ENCODE assay signal across 10 cellular contexts in the genomic region with DNA sequence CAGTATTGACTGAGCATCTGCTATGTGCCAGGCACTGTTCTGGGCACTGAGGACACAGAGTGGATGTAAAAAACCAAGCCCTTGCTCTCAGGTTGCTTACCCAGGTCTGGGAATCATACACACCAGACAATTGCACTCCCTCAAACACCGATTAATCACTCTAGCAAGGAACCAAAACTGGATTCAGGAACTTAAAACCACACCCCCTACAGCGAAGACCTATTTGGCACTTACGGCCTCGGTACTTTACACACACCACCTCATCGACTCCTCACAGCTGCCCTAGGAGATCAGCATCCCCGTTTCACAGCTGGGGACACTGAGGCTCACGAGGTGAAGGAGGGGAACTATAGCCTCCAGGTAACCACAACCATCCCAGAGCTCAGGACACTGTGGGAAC. TPM values are rescaled to one million over a fixed set of nuclear protein-coding genes. Genes with fewer than 3 reads are reported as not detected.
DNase-seq lines count a peak whose midpoint lies in the region; ATAC-seq, FAIRE-seq and TF ChIP-seq lines count a peak whose summit lies in the region.
"Had no signal": no experiment of that assay in that cellular context is flagged by ENCODE, and none has a peak within 500 bp of the region (broad histone marks: within the 10 kb centered on the region; RNA-seq: fewer than 3 reads in every experiment).

No MANE protein-coding gene starts in this region.

- H3K4me3 Mint-ChIP-seq in IgD-negative memory B cell (peak overlapping the region; percentile 79 to 97 (median 88)), mesothelial cell of epicardium (peak overlapping the region; percentile 51)

- H3K79me2 ChIP-seq in mammary epithelial cell (ENCODE audit: insufficient read depth, low read length): peaks cover 64% of the 10 kb centered on the region

- peak overlapping the region; percentile 79 for H3K4me2 ChIP-seq in A549
- peak overlapping the region; percentile 73 for H3K4me2 ChIP-seq in mammary epithelial cell (ENCODE audit: insufficient read depth, low read depth, low read length)

- H3K36me3 Mint-ChIP-seq in IgD-negative memory B cell (peaks cover 2% of the 10 kb centered on the region), mesothelial cell of epicardium (no peaks in the 10 kb centered on the region)

- no TSS peak for BruUV-seq in mammary epithelial cell (replicated peaks; lab: Mats Ljungman, UMichigan)

- H3K4me3 ChIP-seq in A549: no peak overlapping the region
- peak overlapping the region; percentile 77 to 86 (median 83) for H3K4me3 ChIP-seq in mammary epithelial cell (replicated peaks in 1 of 3; ENCODE audit: insufficient read depth in 1 of 3, low read depth in 2 of 3, low read length in 3 of 3)

- no peak for TF ChIP-seq POLR2A in A549 (IDR thresholded peaks at IDR 0.05; ENCODE audit: low read length)

- no peak overlapping the region for H2AFZ ChIP-seq in mammary epithelial cell (ENCODE audit: low read depth, low read length)

- no peak for TF ChIP-seq EP300 in A549 (IDR thresholded peaks at IDR 0.05)

- dilution Hi-C loops in mammary epithelial cell (cut with HindIII; ENCODE audit: low sequenced_read_pairs): no loop called here

- no peaks in the 10 kb centered on the region for H3K9me3 Mint-ChIP-seq in IgD-negative memory B cell
- no peaks in the 10 kb centered on the region for H3K9me3 Mint-ChIP-seq in mesothelial cell of epicardium

- CTCF ChIA-PET in A549 (lab: Yijun Ruan, JAX): interaction anchor here (0.7 to 6.1 kb wide), 9 partner anchors 11 to 754 kb away, joined by 3 to 27 read pairs (median 4); no protein-coding TSS in a partner anchor
- CTCF ChIA-PET in mammary epithelial cell (lab: Charles Lee; ENCODE audit: low non-redundant PET): no interaction called here

- H3K27ac ChIP-seq in A549: peak overlapping the region in 1 of 2 experiments; percentile 24; a peak in 1 of 6 replicates
- H3K27ac ChIP-seq in mammary epithelial cell (ENCODE audit: insufficient read depth, low read depth, low read length): no peak overlapping the region

- no peaks in the 10 kb centered on the region for H3K27me3 Mint-ChIP-seq in IgD-negative memory B cell
- H3K27me3 Mint-ChIP-seq in mesothelial cell of epicardium (ENCODE audit: low read depth): peaks cover 14% of the 10 kb centered on the region

- H3K27me3 ChIP-seq in mammary epithelial cell (ENCODE audit: insufficient read depth, low read length): no peaks in the 10 kb centered on the region

- no peaks in the 10 kb centered on the region for H3K36me3 ChIP-seq in mammary epithelial cell (ENCODE audit: insufficient read depth, low read length)

- DNase-seq in A549 (ENCODE audit: low read depth in 1 of 2, low spot score in 1 of 2) (no peak), mammary epithelial cell (no peak), mesothelial cell of epicardium (ENCODE audit: low spot score in 2 of 2, unreplicated experiment in 2 of 2) (no peak), SKM-1 (lab: John Stamatoyannopoulos, UW; ENCODE audit: unreplicated experiment) (no peak), GM13977 (ENCODE audit: low spot score) (no peak), Kasumi-1 (lab: John Stamatoyannopoulos, UW) (no peak)
- DNase-seq: small intestine had no signal

- 83% methylated on average over 7 of the region's 7 CpGs for WGBS in A549 (ENCODE audit: missing lambda C conversion rate)
- WGBS in mammary epithelial cell (ENCODE audit: low coverage, missing lambda C conversion rate): 69% methylated on average over 7 of the region's 7 CpGs

- peak overlapping the region in 2 of 3 donors; percentile 89 to 98 for H3K27ac Mint-ChIP-seq in IgD-negative memory B cell
- H3K27ac Mint-ChIP-seq in mesothelial cell of epicardium: no peak overlapping the region

- H3K9me3 ChIP-seq in A549 (no peaks in the 10 kb centered on the region), mammary epithelial cell (replicated peaks; ENCODE audit: insufficient read depth, low read length) (no peaks in the 10 kb centered on the region)

- in situ Hi-C loops in mammary epithelial cell (cut with MboI; ENCODE audit: low sequenced_read_pairs in 2 of 2): no loop called here
- in situ Hi-C loops in GM13977 (cut with MboI; ENCODE audit: low pct_unique_long_range_greater_than_20kb, low sequenced_read_pairs, unreplicated experiment): no loop called here

- no peak overlapping the region for H3K9ac ChIP-seq in mammary epithelial cell (ENCODE audit: insufficient read depth, low read length)

- no peak for TF ChIP-seq RAD21 in A549 (conservative IDR thresholded peaks at IDR 0.05 in 1 of 2, IDR thresholded peaks at IDR 0.05 in 1 of 2)

- intact Hi-C loops in mammary epithelial cell (cut with micrococcal nuclease): loop anchor here (2.0 kb wide), 1 partner anchor 14 kb away; no protein-coding TSS in a partner anchor

- ATAC-seq in A549: no peak
- no peak for ATAC-seq in HG03095 (IDR thresholded peaks at IDR 0.05; ENCODE audit: unreplicated experiment)

- no peak for FAIRE-seq in A549 (lab: Jason Lieb, UNC)
- FAIRE-seq: G401.6, small intestine had no signal

- peaks cover 38% of the 10 kb centered on the region for H3K4me1 ChIP-seq in A549
- H3K4me1 ChIP-seq in mammary epithelial cell (ENCODE audit: insufficient read depth, low read length): peaks cover 33% of the 10 kb centered on the region

- H3K4me1 Mint-ChIP-seq in IgD-negative memory B cell (peaks cover 26 to 47% (median 34%) of the 10 kb centered on the region in 3 donors), mesothelial cell of epicardium (peaks cover 43% of the 10 kb centered on the region)

- POLR2A ChIA-PET in A549 (lab: Yijun Ruan, JAX): no interaction called here

- H4K20me1 ChIP-seq in mammary epithelial cell (ENCODE audit: insufficient read depth, low read length): no peaks in the 10 kb centered on the region

- TF ChIP-seq CTCF in A549 (IDR thresholded peaks at IDR 0.05) (no peak), mammary epithelial cell (conservative IDR thresholded peaks at IDR 0.05 in 1 of 2, IDR thresholded peaks at IDR 0.05 in 1 of 2; ENCODE audit: extremely low read depth in 1 of 2, insufficient read depth in 1 of 2, low read depth in 1 of 2, low read length in 2 of 2) (no peak), mesothelial cell of epicardium (IDR thresholded peaks at IDR 0.05; ENCODE audit: unreplicated experiment) (no peak), GM13977 (IDR thresholded peaks at IDR 0.05; ENCODE audit: extremely low read depth, insufficient read depth, missing control alignments) (no peak)

TF ChIP-seq in A549, 52 proteins besides CTCF, POLR2A, EP300 and RAD21:
- TF ChIP-seq, protein P1, sequence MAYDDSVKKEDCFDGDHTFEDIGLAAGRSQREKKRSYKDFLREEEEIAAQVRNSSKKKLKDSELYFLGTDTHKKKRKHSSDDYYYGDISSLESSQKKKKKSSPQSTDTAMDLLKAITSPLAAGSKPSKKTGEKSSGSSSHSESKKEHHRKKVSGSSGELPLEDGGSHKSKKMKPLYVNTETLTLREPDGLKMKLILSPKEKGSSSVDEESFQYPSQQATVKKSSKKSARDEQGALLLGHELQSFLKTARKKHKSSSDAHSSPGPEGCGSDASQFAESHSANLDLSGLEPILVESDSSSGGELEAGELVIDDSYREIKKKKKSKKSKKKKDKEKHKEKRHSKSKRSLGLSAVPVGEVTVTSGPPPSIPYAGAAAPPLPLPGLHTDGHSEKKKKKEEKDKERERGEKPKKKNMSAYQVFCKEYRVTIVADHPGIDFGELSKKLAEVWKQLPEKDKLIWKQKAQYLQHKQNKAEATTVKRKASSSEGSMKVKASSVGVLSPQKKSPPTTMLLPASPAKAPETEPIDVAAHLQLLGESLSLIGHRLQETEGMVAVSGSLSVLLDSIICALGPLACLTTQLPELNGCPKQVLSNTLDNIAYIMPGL (CRISPR knock-in tag; IDR thresholded peaks at IDR 0.05; ENCODE audit: borderline replicate concordance): no peak
- TF ChIP-seq CHD4 (IDR thresholded peaks at IDR 0.05; ENCODE audit: borderline replicate concordance) (no peak), MAZ (IDR thresholded peaks at IDR 0.05; ENCODE audit: borderline replicate concordance, low read depth, low read length) (no peak), EHF (CRISPR knock-in tag; IDR thresholded peaks at IDR 0.05) (no peak), ESRRA (IDR thresholded peaks at IDR 0.05; ENCODE audit: borderline replicate concordance, low read length) (no peak), MAFK (IDR thresholded peaks at IDR 0.05; ENCODE audit: partially characterized antibody) (peak; percentile 40)

RNA-seq across cellular contexts. Expression of gene GLTP, which starts 1.6 kb away (rescaled TPM):
- polyA plus RNA-seq in A549 (2011; rRNA removed) (18.8 and 19.2 TPM in 2 replicates), A549 (2017; fragmentation: RNase III; extraction: RNeasy Plus Mini Kit Qiagen cat#74134 plus additional on column Dnase treatment) (16.7 to 16.9 TPM (median 16.9 TPM) in 3 replicates), IgD-negative memory B cell (47.8 TPM), mammary epithelial cell (63.0 TPM)
- 14.9 and 19.2 TPM in 2 replicates for polyA plus RNA-seq in A549 (2012; cell fraction: cytosol; rRNA removed)
- 3.7 and 4.5 TPM in 2 replicates for polyA plus RNA-seq in A549 (2012; cell fraction: nucleus; rRNA removed)
- polyA minus RNA-seq in A549 (2011; rRNA and poly(A)+ RNA removed): 49.3 and 53.3 TPM in 2 replicates
- total RNA-seq in mammary epithelial cell (10 to 100 TPM; 60.2 to 63.8 TPM), mesothelial cell of epicardium (23.8 to 25.7 TPM (median 24.3 TPM) in 3 replicates)
- 65.7 TPM for polyA minus RNA-seq in mammary epithelial cell

RNA-seq across cellular contexts. Expression of gene TCHP, which starts 21.3 kb away (rescaled TPM):
- 14.9 and 18.4 TPM in 2 replicates for polyA plus RNA-seq in A549 (2011; rRNA removed)
- 26.2 and 52.1 TPM in 2 replicates for polyA plus RNA-seq in A549 (2012; cell fraction: cytosol; rRNA removed)
- 36.8 and 38.8 TPM in 2 replicates for polyA plus RNA-seq in A549 (2012; cell fraction: nucleus; rRNA removed)
- 25.4 to 35.8 TPM (median 33.4 TPM) in 3 replicates for polyA plus RNA-seq in A549 (2017; fragmentation: RNase III; extraction: RNeasy Plus Mini Kit Qiagen cat#74134 plus additional on column Dnase treatment)
- 7.9 and 8.2 TPM in 2 replicates for polyA minus RNA-seq in A549 (2011; rRNA and poly(A)+ RNA removed)
- polyA plus RNA-seq in IgD-negative memory B cell: 12.5 TPM
- 10 to 100 TPM in 1 of 2 donors, 1 to 10 TPM in 1; 4.0 to 19.4 TPM for total RNA-seq in mammary epithelial cell
- polyA plus RNA-seq in mammary epithelial cell: 8.9 TPM
- 7.4 TPM for polyA minus RNA-seq in mammary epithelial cell
- total RNA-seq in mesothelial cell of epicardium: 16.6 to 18.6 TPM (median 18.0 TPM) in 3 replicates

RNA-seq across cellular contexts. Expression of gene TRPV4, which starts 45.6 kb away (rescaled TPM):
- 0.37 and 0.52 TPM in 2 replicates for polyA plus RNA-seq in A549 (2011; rRNA removed)
- 0.15 and 0.26 TPM in 2 replicates for polyA plus RNA-seq in A549 (2012; cell fraction: cytosol; rRNA removed)
- polyA plus RNA-seq in A549 (2012; cell fraction: nucleus; rRNA removed): 0.43 and 0.53 TPM in 2 replicates
- 0.05 to 0.15 TPM (median 0.09 TPM) in 3 replicates for polyA plus RNA-seq in A549 (2017; fragmentation: RNase III; extraction: RNeasy Plus Mini Kit Qiagen cat#74134 plus additional on column Dnase treatment)
- 0.88 and 1.2 TPM in 2 replicates for polyA minus RNA-seq in A549 (2011; rRNA and poly(A)+ RNA removed)
- polyA plus RNA-seq in IgD-negative memory B cell: not detected
- total RNA-seq in mammary epithelial cell: 1 to 10 TPM; 3.5 to 9.5 TPM
- 12.1 TPM for polyA plus RNA-seq in mammary epithelial cell
- polyA minus RNA-seq in mammary epithelial cell: 4.7 TPM
- total RNA-seq in mesothelial cell of epicardium: 3.7 to 4.3 TPM (median 4.1 TPM) in 3 replicates
